ENCODE assay signal across 15 cellular contexts in genomic region chrX:55710701-55711100, GRCh38. TPM values are rescaled to one million over a fixed set of nuclear protein-coding genes. Genes with fewer than 3 reads are reported as not detected.
DNase-seq lines count a peak whose midpoint lies in the region; ATAC-seq and TF ChIP-seq lines count a peak whose summit lies in the region.
"Had no signal": no experiment of that assay in that cellular context is flagged by ENCODE, and none has a peak within 500 bp of the region (broad histone marks: within the 10 kb centered on the region; RNA-seq: fewer than 3 reads in every experiment).

No MANE protein-coding gene starts in this region.

- DNase-seq in HK-2 (ENCODE audit: unreplicated experiment) (peak; percentile 28), amniotic epithelial cell (ENCODE audit: low read depth) (peak; percentile 52), foreskin fibroblast (peak; percentile 47 to 65), upper lobe of right lung (no peak), posterior vena cava (ENCODE audit: low spot score) (no peak)
- no peak for DNase-seq in T-helper 2 cell treated with Interferon-gamma antibody and Interleukin-4, amounts not matched to agents 5 μg/mL and 100 μg/mL, for 36 hours (ENCODE audit: low spot score)
- no peak for DNase-seq in activated CD8-positive, alpha-beta memory T cell treated with anti-CD3 and anti-CD28 coated beads, Interleukin-2, amount 50 U/mL, for 48 hours
- DNase-seq: activated T-cell treated with anti-CD3 and anti-CD28 coated beads for 4 hours, gastrocnemius medialis, NCI-H2029, retina, upper lobe of left lung had no signal

- no peaks in the 10 kb centered on the region for H3K36me3 ChIP-seq in upper lobe of right lung
- H3K36me3 ChIP-seq: gastrocnemius medialis, upper lobe of left lung had no signal

- H3K4me3 ChIP-seq in foreskin fibroblast (ENCODE audit: low read depth in 1 of 2, low read length in 2 of 2), result no peak overlapping the region
- H3K4me3 ChIP-seq in upper lobe of right lung, result no peak overlapping the region
- H3K4me3 ChIP-seq: gastrocnemius medialis, upper lobe of left lung had no signal

- H3K4me1 Mint-ChIP-seq in T-helper 2 cell treated with Interferon-gamma antibody and Interleukin-4, amounts not matched to agents 5 μg/mL and 100 μg/mL, for 36 hours (ENCODE audit: low read depth), result peaks cover 5% of the 10 kb centered on the region
- H3K4me1 Mint-ChIP-seq: brain, memory B cell had no signal

- no peaks in the 10 kb centered on the region for H3K27me3 Mint-ChIP-seq in T-helper 2 cell treated with Interferon-gamma antibody and Interleukin-4, amounts not matched to agents 5 μg/mL and 100 μg/mL, for 36 hours (ENCODE audit: low read depth)
- H3K27me3 Mint-ChIP-seq: memory B cell had no signal

- H3K4me3 Mint-ChIP-seq in T-helper 2 cell treated with Interferon-gamma antibody and Interleukin-4, amounts not matched to agents 5 μg/mL and 100 μg/mL, for 36 hours, result no peak overlapping the region
- H3K4me3 Mint-ChIP-seq: brain, memory B cell had no signal

- intact Hi-C loops in upper lobe of right lung (cut with DNase I), result no loop called here
- intact Hi-C loops in posterior vena cava (cut with DNase I), result no loop called here

- H3K4me1 ChIP-seq in upper lobe of right lung, result no peaks in the 10 kb centered on the region
- H3K4me1 ChIP-seq: gastrocnemius medialis, upper lobe of left lung had no signal

- ATAC-seq in upper lobe of right lung, result peak; percentile 41
- ATAC-seq in GM19395 (IDR thresholded peaks at IDR 0.05; ENCODE audit: unreplicated experiment), result no peak
- ATAC-seq: gastrocnemius medialis had no signal

- TF ChIP-seq CTCF in foreskin fibroblast (IDR thresholded peaks at IDR 0.05; ENCODE audit: low read depth, low read length) (no peak), upper lobe of right lung (IDR thresholded peaks at IDR 0.05) (no peak)

- no peaks in the 10 kb centered on the region for H3K27me3 ChIP-seq in upper lobe of right lung
- H3K27me3 ChIP-seq: gastrocnemius medialis, upper lobe of left lung had no signal

- H3K9me3 ChIP-seq in upper lobe of right lung, result no peaks in the 10 kb centered on the region
- H3K9me3 ChIP-seq: gastrocnemius medialis had no signal

- H3K36me3 Mint-ChIP-seq in T-helper 2 cell treated with Interferon-gamma antibody and Interleukin-4, amounts not matched to agents 5 μg/mL and 100 μg/mL, for 36 hours (ENCODE audit: low read depth), result no peaks in the 10 kb centered on the region
- H3K36me3 Mint-ChIP-seq: brain, memory B cell had no signal

- peaks cover 21% of the 10 kb centered on the region for H3K9me3 Mint-ChIP-seq in T-helper 2 cell treated with Interferon-gamma antibody and Interleukin-4, amounts not matched to agents 5 μg/mL and 100 μg/mL, for 36 hours
- H3K9me3 Mint-ChIP-seq: memory B cell had no signal

- no peak overlapping the region for H3K27ac Mint-ChIP-seq in T-helper 2 cell treated with Interferon-gamma antibody and Interleukin-4, amounts not matched to agents 5 μg/mL and 100 μg/mL, for 36 hours
- H3K27ac Mint-ChIP-seq: brain, memory B cell had no signal

- H3K27ac ChIP-seq in upper lobe of right lung, result no peak overlapping the region
- H3K27ac ChIP-seq: gastrocnemius medialis, upper lobe of left lung had no signal

RNA-seq across cellular contexts. Expression of gene RRAGB, which starts 6.8 kb away (rescaled TPM):
- total RNA-seq in upper lobe of right lung (14.9 TPM), posterior vena cava (10 to 100 TPM; 16.6 to 19.3 TPM)

Comparison
In these comparisons a context has a peak if more than half of its experiments do, and no peak if none do; other contexts are left out.
1. DNase-seq: peak in HK-2 (single experiment), amniotic epithelial cell (single experiment) and foreskin fibroblast (2 of 2); none in upper lobe of right lung (single experiment), T-helper 2 cell treated with Interferon-gamma antibody and Interleukin-4, amounts not matched to agents 5 μg/mL and 100 μg/mL, for 36 hours (single experiment), posterior vena cava (single experiment) and activated CD8-positive, alpha-beta memory T cell treated with anti-CD3 and anti-CD28 coated beads, Interleukin-2, amount 50 U/mL, for 48 hours (single experiment).